21 cellular contexts compared by ENCODE assay signal in the genomic region with DNA sequence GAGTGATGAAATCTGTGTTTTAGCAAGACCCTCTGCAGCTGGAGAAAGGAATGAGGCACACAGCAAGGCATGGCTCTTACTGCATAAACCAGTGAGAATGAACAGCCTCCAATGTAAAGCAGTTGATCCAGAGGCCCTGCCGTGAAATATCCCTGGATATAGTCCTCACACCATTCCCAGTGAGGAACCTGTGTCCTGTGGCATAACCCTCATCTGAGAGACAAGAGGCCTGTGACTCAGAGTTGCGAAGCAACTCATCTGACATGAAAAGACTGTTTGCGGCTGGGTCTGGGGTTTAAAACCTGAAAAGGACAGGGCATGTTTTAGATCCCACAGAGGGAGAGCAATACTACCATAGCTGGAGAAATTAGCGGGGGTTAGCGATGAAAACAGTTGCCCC.
A peak's percentile ranks its signal among the peaks of the same experiment; 100 is the strongest.
DNase-seq lines count a peak whose midpoint lies in the region; ATAC-seq and TF ChIP-seq lines count a peak whose summit lies in the region.
"Had no signal": no experiment of that assay in that cellular context is flagged by ENCODE, and none has a peak within 500 bp of the region (broad histone marks: within the 10 kb centered on the region; RNA-seq: fewer than 3 reads in every experiment).

No MANE protein-coding gene starts in this region.

- H3K27me3 ChIP-seq in breast epithelium (no peaks in the 10 kb centered on the region), mesendoderm (ENCODE audit: insufficient read depth, low read length, poor library complexity) (no peaks in the 10 kb centered on the region), upper lobe of right lung (no peaks in the 10 kb centered on the region)
- H3K27me3 ChIP-seq: MG63 had no signal

- H2BK15ac ChIP-seq in mesendoderm (replicated peaks; ENCODE audit: low read depth) = no peak overlapping the region

- no peak overlapping the region for H2BK5ac ChIP-seq in mesendoderm (ENCODE audit: low read length)

- no peak overlapping the region for H3K4me2 ChIP-seq in mesendoderm (ENCODE audit: low read length)

- no peak overlapping the region for H4K5ac ChIP-seq in mesendoderm (ENCODE audit: low read length)

- H3K79me1 ChIP-seq in mesendoderm (ENCODE audit: low read length) = no peaks in the 10 kb centered on the region

- no TSS peak for BruUV-seq in MCF 10A (replicated peaks; lab: Mats Ljungman, UMichigan)

- no peak overlapping the region for H4K8ac ChIP-seq in mesendoderm (ENCODE audit: low read depth, low read length)

- no peaks in the 10 kb centered on the region for H3K9me3 ChIP-seq in breast epithelium
- no peaks in the 10 kb centered on the region for H3K9me3 ChIP-seq in upper lobe of right lung
- H3K9me3 ChIP-seq: HAP-1, MG63 had no signal

- TF ChIP-seq POLR2A in breast epithelium (IDR thresholded peaks at IDR 0.05) = no peak

- H3K4me3 ChIP-seq in breast epithelium = peak overlapping the region in 1 of 3 donors; percentile 50
- no peak overlapping the region for H3K4me3 ChIP-seq in mesendoderm (ENCODE audit: low read length)
- H3K4me3 ChIP-seq in upper lobe of right lung = no peak overlapping the region
- H3K4me3 ChIP-seq: GM12878, HAP-1, MG63 had no signal

- no peaks in the 10 kb centered on the region for H3K79me2 ChIP-seq in mesendoderm (ENCODE audit: control insufficient read depth, insufficient read depth, low read length)

- H3K27ac Mint-ChIP-seq in MCF 10A (ENCODE audit: low read depth, unreplicated experiment) = no peak overlapping the region
- H3K27ac Mint-ChIP-seq: activated B cell treated with CpG ODN at 0.5 μM for 24 hours, memory B cell had no signal

- WGBS in mesendoderm (ENCODE audit: extremely low coverage, insufficient coverage, low lambda C conversion rate) = no CpG with 5 or more reads among the region's 5 CpGs

- CTCF ChIA-PET in MCF 10A (lab: Yijun Ruan, JAX) = no interaction called here

- no peak overlapping the region for H3K23ac ChIP-seq in mesendoderm (ENCODE audit: low read length)

- POLR2A ChIA-PET in MCF 10A (lab: Yijun Ruan, JAX) = interaction anchor here (0.7 kb wide), 1 partner anchor 44 kb away, joined by 3 read pairs; no protein-coding TSS in a partner anchor

- no peak overlapping the region for H3K9ac ChIP-seq in mesendoderm (ENCODE audit: low read length)

- H3K18ac ChIP-seq in mesendoderm (ENCODE audit: low read length) = no peak overlapping the region

- no peaks in the 10 kb centered on the region for H3K27me3 Mint-ChIP-seq in MCF 10A (ENCODE audit: insufficient read depth, unreplicated experiment)
- H3K27me3 Mint-ChIP-seq: activated B cell treated with CpG ODN at 0.5 μM for 24 hours; memory B cell; stimulated activated naive B cell treated with anti-CD40 and anti-IgM and Interleukin-4, amounts not matched to agents 10 μg/mL and 1 μg/mL and 100 μg/mL, for 72 hours; T-cell had no signal

- no peak overlapping the region for H2AK5ac ChIP-seq in mesendoderm (ENCODE audit: low read length)

- H3K36me3 Mint-ChIP-seq in MCF 10A (ENCODE audit: insufficient read depth, unreplicated experiment) = no peaks in the 10 kb centered on the region

- H3K27ac ChIP-seq in breast epithelium (peak overlapping the region in 1 of 2 donors; percentile 68), caudate nucleus (ENCODE audit: low read depth, low read length) (peak overlapping the region; percentile 71), mesendoderm (ENCODE audit: low read depth, low read length) (no peak overlapping the region), upper lobe of right lung (peak overlapping the region; percentile 32)

- no peaks in the 10 kb centered on the region for H3K4me1 Mint-ChIP-seq in MCF 10A (ENCODE audit: insufficient read depth, unreplicated experiment)
- H3K4me1 Mint-ChIP-seq: activated B cell treated with CpG ODN at 0.5 μM for 24 hours, memory B cell had no signal

- H3K9me3 Mint-ChIP-seq in MCF 10A (ENCODE audit: unreplicated experiment) = no peaks in the 10 kb centered on the region
- H3K9me3 Mint-ChIP-seq: activated B cell treated with CpG ODN at 0.5 μM for 24 hours; memory B cell; stimulated activated naive B cell treated with anti-CD40 and anti-IgM and Interleukin-4, amounts not matched to agents 10 μg/mL and 1 μg/mL and 100 μg/mL, for 72 hours had no signal

- no peak for ATAC-seq in upper lobe of right lung
- ATAC-seq in HG03442 (IDR thresholded peaks at IDR 0.05; ENCODE audit: unreplicated experiment) = no peak
- ATAC-seq in GM21619 (IDR thresholded peaks at IDR 0.05; ENCODE audit: unreplicated experiment) = no peak
- ATAC-seq: CD8-positive, alpha-beta T cell; GM12878; stimulated activated naive B cell treated with anti-CD40 and anti-IgM and Interleukin-4, amounts not matched to agents 10 μg/mL and 1 μg/mL and 100 μg/mL, for 72 hours; T-cell had no signal

- H3K4ac ChIP-seq in mesendoderm (ENCODE audit: low read depth, low read length) = peak overlapping the region; percentile 21

- H3K4me1 ChIP-seq in breast epithelium = no peaks in the 10 kb centered on the region
- peaks cover 2% of the 10 kb centered on the region for H3K4me1 ChIP-seq in mesendoderm (ENCODE audit: control insufficient read depth, low read depth, low read length)
- H3K4me1 ChIP-seq in upper lobe of right lung = peaks cover 9% of the 10 kb centered on the region
- H3K4me1 ChIP-seq: HAP-1 had no signal

- H3K4me3 Mint-ChIP-seq in MCF 10A (ENCODE audit: unreplicated experiment) = no peak overlapping the region
- H3K4me3 Mint-ChIP-seq: activated B cell treated with CpG ODN at 0.5 μM for 24 hours; CD8-positive, alpha-beta T cell; memory B cell; stimulated activated naive B cell treated with anti-CD40 and anti-IgM and Interleukin-4, amounts not matched to agents 10 μg/mL and 1 μg/mL and 100 μg/mL, for 72 hours; T-cell had no signal

- no peak overlapping the region for H2BK120ac ChIP-seq in mesendoderm (ENCODE audit: low read depth, low read length)

- intact Hi-C loops in MCF 10A (cut with micrococcal nuclease) = no loop called here
- intact Hi-C loops in breast epithelium (cut with DNase I; ENCODE audit: low total_unique reads) = no loop called here
- intact Hi-C loops in upper lobe of right lung (cut with DNase I) = no loop called here

- no peak for TF ChIP-seq CTCF in MCF 10A (IDR thresholded peaks at IDR 0.05; ENCODE audit: unreplicated experiment)
- TF ChIP-seq CTCF in breast epithelium (IDR thresholded peaks at IDR 0.05) = no peak
- no peak for TF ChIP-seq CTCF in upper lobe of right lung (IDR thresholded peaks at IDR 0.05)

- H3K36me3 ChIP-seq in breast epithelium (no peaks in the 10 kb centered on the region), mesendoderm (ENCODE audit: control insufficient read depth, insufficient read depth, low read length) (no peaks in the 10 kb centered on the region), upper lobe of right lung (peaks cover 30% of the 10 kb centered on the region)
- H3K36me3 ChIP-seq: HAP-1, MG63 had no signal

- no peak overlapping the region for H3K56ac ChIP-seq in mesendoderm (ENCODE audit: low read length)

- DNase-seq in MCF 10A (ENCODE audit: unreplicated experiment) (peak; percentile 17), breast epithelium (ENCODE audit: low spot score in 2 of 2) (no peak), caudate nucleus (lab: John Stamatoyannopoulos, UW) (no peak), mesendoderm (no peak), upper lobe of right lung (no peak), GM19240 (ENCODE audit: insufficient read length, low spot score) (no peak)
- DNase-seq: ACHN; activated B cell treated with CpG ODN at 0.5 μM for 24 hours; activated naive CD4-positive, alpha-beta T cell treated with Interleukin-2 at 50 U/mL for 16 hours; CD8-positive, alpha-beta T cell; central memory CD4-positive, alpha-beta T cell; MG63; NCI-H2081 treated with DMSO at 0.1 percent for 48 hours; NCI-H774; stimulated activated naive B cell treated with anti-CD40 and anti-IgM and Interleukin-4, amounts not matched to agents 10 μg/mL and 1 μg/mL and 100 μg/mL, for 72 hours had no signal
